8 cellular contexts compared by ENCODE assay signal in the genomic region with DNA sequence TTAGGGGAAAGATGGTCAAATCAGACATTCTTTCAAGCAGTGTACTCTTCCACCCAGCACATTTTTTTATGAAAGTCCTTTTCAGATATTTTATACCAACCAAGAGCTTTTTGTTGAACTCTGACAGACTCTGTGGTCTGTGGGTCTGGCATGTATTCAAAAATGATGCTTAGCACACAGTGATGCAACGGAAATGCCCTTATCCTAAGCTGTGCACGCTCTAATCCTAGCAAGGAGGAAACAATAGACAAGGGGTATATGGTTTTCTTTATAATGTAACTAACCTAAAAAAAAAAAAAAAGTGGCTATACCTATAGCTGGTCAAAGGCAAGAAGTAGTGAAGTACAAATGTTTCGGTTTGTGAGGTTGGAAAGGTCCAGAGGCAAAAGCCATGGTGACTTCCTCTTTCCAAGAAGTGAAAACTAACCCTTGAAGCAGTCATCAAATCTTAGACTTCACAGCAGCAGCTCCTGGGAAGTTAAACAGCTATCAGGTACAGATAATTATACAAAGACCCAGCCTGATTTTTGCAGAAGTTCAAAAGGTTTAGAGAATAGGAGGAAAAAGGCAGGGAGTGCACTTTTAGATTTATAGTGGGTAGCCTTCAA.
DNase-seq lines count a peak whose midpoint lies in the region; ATAC-seq and TF ChIP-seq lines count a peak whose summit lies in the region.

No MANE protein-coding gene starts in this region.

- H3K4me3 ChIP-seq in AG04449 (ENCODE audit: low read depth, low read length) (no peak overlapping the region), astrocyte of the spinal cord (ENCODE audit: low read depth, low read length) (no peak overlapping the region)

- no peak for TF ChIP-seq CTCF in AG04449 (IDR thresholded peaks at IDR 0.05; ENCODE audit: insufficient read depth, low read length, missing control alignments)
- no peak for TF ChIP-seq CTCF in astrocyte of the spinal cord (IDR thresholded peaks at IDR 0.05; ENCODE audit: low read depth, low read length)

- POLR2A ChIA-PET in AG04449 (lab: Yijun Ruan, JAX), result no interaction called here

- DNase-seq in AG04449 (ENCODE audit: low read depth, low spot score), result peak; percentile 65
- DNase-seq in KBM-7, result peak; percentile 89
- DNase-seq in astrocyte of the spinal cord (ENCODE audit: low read depth, low spot score), result peak; percentile 94
- peak; percentile 28 to 60 for DNase-seq in lung microvascular endothelial cell (ENCODE audit: low read depth in 2 of 2)
- no peak for DNase-seq in NCI-H510A treated with DMSO at 0.1 percent for 48 hours (lab: John Stamatoyannopoulos, UW)
- DNase-seq in NCI-H345 (lab: John Stamatoyannopoulos, UW), result no peak

- in situ Hi-C loops in KBM-7 (cut with MboI; ENCODE audit: low pct_unique_long_range_greater_than_20kb, low sequenced_read_pairs) (no loop called here), astrocyte of the spinal cord (cut with HindIII; ENCODE audit: low sequenced_read_pairs) (no loop called here)

- CTCF ChIA-PET in AG04449 (lab: Yijun Ruan, JAX), result interaction anchor here (1.2 kb wide), 1 partner anchor 14 kb away, joined by 3 read pairs; no protein-coding TSS in a partner anchor

- ATAC-seq in GM19397 (IDR thresholded peaks at IDR 0.05; ENCODE audit: unreplicated experiment) (peak; percentile 59), HG03520 (IDR thresholded peaks at IDR 0.05; ENCODE audit: unreplicated experiment) (no peak)

Comparison
In these comparisons a context has a peak if more than half of its experiments do, and no peak if none do; other contexts are left out.
1. DNase-seq: peak in AG04449 (single experiment), KBM-7 (single experiment), astrocyte of the spinal cord (single experiment) and lung microvascular endothelial cell (2 of 2); none in NCI-H510A treated with DMSO at 0.1 percent for 48 hours (single experiment) and NCI-H345 (single experiment).